Comparison of ENCODE assay signal across 15 cellular contexts in genomic region chr5:153970496-153970895, GRCh38.
DNase-seq lines count a peak whose midpoint lies in the region; ATAC-seq, FAIRE-seq and TF ChIP-seq lines count a peak whose summit lies in the region.
"Had no signal": no experiment of that assay in that cellular context is flagged by ENCODE, and none has a peak within 500 bp of the region (broad histone marks: within the 10 kb centered on the region; RNA-seq: fewer than 3 reads in every experiment).

No MANE protein-coding gene starts in this region.

- WGBS in esophagus muscularis mucosa = 81% methylated on average over 3 of the region's 3 CpGs
- 63 to 81% methylated on average over 3 of the region's 3 CpGs for WGBS in upper lobe of left lung, 2 donors

- H3K79me2 ChIP-seq in neural progenitor cell (ENCODE audit: low read depth) = no peaks in the 10 kb centered on the region

- peak; percentile 99 for DNase-seq in G401 (ENCODE audit: low spot score)
- DNase-seq in bronchial epithelial cell (ENCODE audit: low read depth) = no peak
- peak; percentile 79 for DNase-seq in esophagus muscularis mucosa (ENCODE audit: extremely low spot score)
- peak; percentile 51 for DNase-seq in neural progenitor cell (ENCODE audit: low spot score)
- no peak for DNase-seq in GF-D8 (lab: John Stamatoyannopoulos, UW)
- no peak for DNase-seq in upper lobe of left lung
- DNase-seq: CD4-positive, alpha-beta T cell; DMS79; GOT3 had no signal

- H3K9me3 ChIP-seq in esophagus muscularis mucosa (no peaks in the 10 kb centered on the region), neural progenitor cell (ENCODE audit: low read depth) (no peaks in the 10 kb centered on the region), upper lobe of left lung (no peaks in the 10 kb centered on the region)
- H3K9me3 ChIP-seq: HAP-1 had no signal

- no peaks in the 10 kb centered on the region for H3K27me3 ChIP-seq in bronchial epithelial cell (ENCODE audit: control insufficient read depth, insufficient read depth, low read length)
- peaks cover 0 to 11% (median 0%) of the 10 kb centered on the region in 4 donors for H3K27me3 ChIP-seq in esophagus muscularis mucosa
- no peaks in the 10 kb centered on the region for H3K27me3 ChIP-seq in neural progenitor cell
- no peaks in the 10 kb centered on the region for H3K27me3 ChIP-seq in upper lobe of left lung

- H3K36me3 Mint-ChIP-seq in neural progenitor cell = no peaks in the 10 kb centered on the region

- ATAC-seq in GM19035 (IDR thresholded peaks at IDR 0.05; ENCODE audit: unreplicated experiment) = no peak
- ATAC-seq in upper lobe of left lung (ENCODE audit: low FRiP score in 2 of 2) = no peak

- no peaks in the 10 kb centered on the region for H3K9me3 Mint-ChIP-seq in neural progenitor cell
- H3K9me3 Mint-ChIP-seq: CD4-positive, alpha-beta T cell; IgD-negative memory B cell had no signal

- in situ Hi-C loops in G401 (cut with HindIII; ENCODE audit: low sequenced_read_pairs) = no loop called here

- no peaks in the 10 kb centered on the region for H3K4me1 ChIP-seq in esophagus muscularis mucosa
- peaks cover 14% of the 10 kb centered on the region for H3K4me1 ChIP-seq in neural progenitor cell
- H3K4me1 ChIP-seq in upper lobe of left lung = no peaks in the 10 kb centered on the region
- H3K4me1 ChIP-seq: HAP-1 had no signal

- H3K27ac Mint-ChIP-seq in neural progenitor cell = no peak overlapping the region
- H3K27ac Mint-ChIP-seq: B cell; CD4-positive, alpha-beta T cell; IgD-negative memory B cell had no signal

- no peaks in the 10 kb centered on the region for H4K20me1 ChIP-seq in neural progenitor cell (ENCODE audit: low read depth)

- no peak overlapping the region for H3K4me3 ChIP-seq in bronchial epithelial cell (ENCODE audit: low read depth, low read length)
- H3K4me3 ChIP-seq in esophagus muscularis mucosa = no peak overlapping the region
- no peak overlapping the region for H3K4me3 ChIP-seq in neural progenitor cell
- H3K4me3 ChIP-seq in upper lobe of left lung = no peak overlapping the region
- H3K4me3 ChIP-seq: HAP-1 had no signal

- no peak overlapping the region for H3K4me3 Mint-ChIP-seq in neural progenitor cell
- H3K4me3 Mint-ChIP-seq: B cell; CD4-positive, alpha-beta T cell; IgD-negative memory B cell had no signal

- TF ChIP-seq CTCF in bronchial epithelial cell (IDR thresholded peaks at IDR 0.05; ENCODE audit: insufficient read depth, low read length, severe bottlenecking) = no peak
- no peak for TF ChIP-seq CTCF in esophagus muscularis mucosa (IDR thresholded peaks at IDR 0.05)
- TF ChIP-seq CTCF in neural progenitor cell (IDR thresholded peaks at IDR 0.05) = no peak
- no peak for TF ChIP-seq CTCF in upper lobe of left lung (IDR thresholded peaks at IDR 0.05)

- H3K36me3 ChIP-seq in bronchial epithelial cell (ENCODE audit: control insufficient read depth, insufficient read depth, low read length) (no peaks in the 10 kb centered on the region), esophagus muscularis mucosa (no peaks in the 10 kb centered on the region), neural progenitor cell (no peaks in the 10 kb centered on the region), upper lobe of left lung (no peaks in the 10 kb centered on the region)
- H3K36me3 ChIP-seq: HAP-1 had no signal

- H3K9ac ChIP-seq in neural progenitor cell = no peak overlapping the region

- intact Hi-C loops in esophagus muscularis mucosa (cut with DNase I) = loop anchor here (10.0 kb wide), 1 partner anchor 434 kb away; no protein-coding TSS in a partner anchor

- H3K27me3 Mint-ChIP-seq in neural progenitor cell (ENCODE audit: insufficient read depth, low read depth) = peaks cover 5% of the 10 kb centered on the region

- TF ChIP-seq POLR2A in esophagus muscularis mucosa (IDR thresholded peaks at IDR 0.05; ENCODE audit: low read depth) (no peak), upper lobe of left lung (IDR thresholded peaks at IDR 0.05) (no peak)

- H3F3A ChIP-seq in neural progenitor cell (ENCODE audit: low read depth) = peaks cover 7% of the 10 kb centered on the region

- peak overlapping the region; percentile 36 for H3K4me2 ChIP-seq in neural progenitor cell

- FAIRE-seq in bronchial epithelial cell (lab: Jason Lieb, UNC) = peak; percentile 13
- FAIRE-seq: A204.1, GM18507 had no signal

- H3K27ac ChIP-seq in esophagus muscularis mucosa (replicated peaks in 1 of 4) (no peak overlapping the region), neural progenitor cell (no peak overlapping the region), upper lobe of left lung (no peak overlapping the region)

- H2AFZ ChIP-seq in neural progenitor cell (replicated peaks) = peak overlapping the region; percentile 13

- TF ChIP-seq EP300 in esophagus muscularis mucosa (IDR thresholded peaks at IDR 0.05) (no peak), upper lobe of left lung (IDR thresholded peaks at IDR 0.05) (no peak)

- no peaks in the 10 kb centered on the region for H3K4me1 Mint-ChIP-seq in neural progenitor cell
- H3K4me1 Mint-ChIP-seq: B cell, IgD-negative memory B cell had no signal

Comparison
In these comparisons a context has a peak if more than half of its experiments do, and no peak if none do; other contexts are left out.
1. DNase-seq: peak in G401 (single experiment), esophagus muscularis mucosa (single experiment) and neural progenitor cell (single experiment); none in bronchial epithelial cell (single experiment), GF-D8 (single experiment) and upper lobe of left lung (0 of 2).